Comparison of ENCODE assay signal across 8 cellular contexts in genomic region chr6:105601541-105602174, GRCh38.
A peak's percentile ranks its signal among the peaks of the same experiment; 100 is the strongest.
DNase-seq lines count a peak whose midpoint lies in the region; ATAC-seq and TF ChIP-seq lines count a peak whose summit lies in the region.

No MANE protein-coding gene starts in this region.

- H3K9ac ChIP-seq in Loucy (ENCODE audit: low read depth, low read length, poor library complexity, severe bottlenecking), result no peak overlapping the region

- peak; percentile 51 for DNase-seq in GM10266 (ENCODE audit: extremely low spot score)
- peak; percentile 27 for DNase-seq in activated naive CD8-positive, alpha-beta T cell treated with anti-CD3 and anti-CD28 coated beads, Interleukin-2, amount 50 U/mL, for 24 hours
- DNase-seq in hypothalamus (lab: John Stamatoyannopoulos, UW), result peak in 31 of 51 donors; percentile 3 to 71 (median 39)
- peak; percentile 28 for DNase-seq in stimulated activated CD4-positive, alpha-beta T cell treated with anti-CD3 and anti-CD28 coated beads, Interleukin-4, amount 100 ng/mL, for 1 hour
- DNase-seq in cortex of kidney (lab: John Stamatoyannopoulos, UW), result no peak
- DNase-seq in NCI-H345 treated with DMSO at 0.1 percent for 48 hours (lab: John Stamatoyannopoulos, UW; ENCODE audit: unreplicated experiment), result no peak

- peak overlapping the region; percentile 68 for H3K27ac Mint-ChIP-seq in activated naive CD8-positive, alpha-beta T cell treated with anti-CD3 and anti-CD28 coated beads, Interleukin-2, amount 50 U/mL, for 24 hours

- H3F3A ChIP-seq in Loucy (ENCODE audit: low read depth), result no peaks in the 10 kb centered on the region

- no peaks in the 10 kb centered on the region for H4K20me1 ChIP-seq in Loucy (ENCODE audit: insufficient read depth, low read length, poor library complexity, severe bottlenecking)

- H3K27me3 Mint-ChIP-seq in activated naive CD8-positive, alpha-beta T cell treated with anti-CD3 and anti-CD28 coated beads, Interleukin-2, amount 50 U/mL, for 24 hours, result peaks cover 5% of the 10 kb centered on the region

- H3K4me1 ChIP-seq in Loucy (ENCODE audit: insufficient read depth, low read length, poor library complexity, severe bottlenecking), result no peaks in the 10 kb centered on the region

- TF ChIP-seq CTCF in GM10266 (IDR thresholded peaks at IDR 0.05; ENCODE audit: control insufficient read depth, insufficient read depth, low read depth, missing control alignments) (no peak), Loucy (conservative IDR thresholded peaks at IDR 0.05; ENCODE audit: low read length) (no peak)

- no peaks in the 10 kb centered on the region for H3K79me2 ChIP-seq in Loucy (ENCODE audit: insufficient read depth, low read length)

- H3K4me2 ChIP-seq in Loucy (ENCODE audit: low read depth, low read length, poor library complexity, severe bottlenecking), result no peak overlapping the region

- H3K4me3 Mint-ChIP-seq in activated naive CD8-positive, alpha-beta T cell treated with anti-CD3 and anti-CD28 coated beads, Interleukin-2, amount 50 U/mL, for 24 hours, result peak overlapping the region; percentile 10

- no peaks in the 10 kb centered on the region for H3K27me3 ChIP-seq in Loucy (ENCODE audit: insufficient read depth, low read length, poor library complexity, severe bottlenecking)

- H3K9me2 ChIP-seq in Loucy (replicated peaks; ENCODE audit: low read depth, low read length), result no peaks in the 10 kb centered on the region

- peaks cover 4% of the 10 kb centered on the region for H3K9me3 Mint-ChIP-seq in activated naive CD8-positive, alpha-beta T cell treated with anti-CD3 and anti-CD28 coated beads, Interleukin-2, amount 50 U/mL, for 24 hours

- H3K9me3 ChIP-seq in Loucy (ENCODE audit: insufficient read depth, low read depth, low read length), result no peaks in the 10 kb centered on the region

- H2AFZ ChIP-seq in Loucy (ENCODE audit: low read length), result 0 out of 2 replicates have a peak overlapping the region, but pooled peaks have one; percentile 13

- peak; percentile 92 for ATAC-seq in GM21723 (IDR thresholded peaks at IDR 0.05; ENCODE audit: unreplicated experiment)
- peak; percentile 82 for ATAC-seq in activated naive CD8-positive, alpha-beta T cell treated with anti-CD3 and anti-CD28 coated beads, Interleukin-2, amount 50 U/mL, for 24 hours

- no peaks in the 10 kb centered on the region for H3K36me3 Mint-ChIP-seq in activated naive CD8-positive, alpha-beta T cell treated with anti-CD3 and anti-CD28 coated beads, Interleukin-2, amount 50 U/mL, for 24 hours (ENCODE audit: low read depth)

- peaks cover 13% of the 10 kb centered on the region for H3K4me1 Mint-ChIP-seq in activated naive CD8-positive, alpha-beta T cell treated with anti-CD3 and anti-CD28 coated beads, Interleukin-2, amount 50 U/mL, for 24 hours

- H3K36me3 ChIP-seq in Loucy (ENCODE audit: insufficient read depth, low read length), result no peaks in the 10 kb centered on the region

- H3K4me3 ChIP-seq in Loucy (ENCODE audit: low read length, poor library complexity, severe bottlenecking), result no peak overlapping the region

Comparison
In these comparisons a context has a peak if more than half of its experiments do, and no peak if none do; other contexts are left out.
1. DNase-seq: peak in GM10266 (single experiment), activated naive CD8-positive, alpha-beta T cell treated with anti-CD3 and anti-CD28 coated beads, Interleukin-2, amount 50 U/mL, for 24 hours (single experiment), hypothalamus (31 of 51) and stimulated activated CD4-positive, alpha-beta T cell treated with anti-CD3 and anti-CD28 coated beads, Interleukin-4, amount 100 ng/mL, for 1 hour (single experiment); none in cortex of kidney (single experiment) and NCI-H345 treated with DMSO at 0.1 percent for 48 hours (single experiment).